In genomic region chr4:113979157-113979972, GRCh38 we compare ENCODE assay signal across 8 cellular contexts. TPM values are rescaled to one million over a fixed set of nuclear protein-coding genes. Genes with fewer than 3 reads are reported as not detected.
DNase-seq lines count a peak whose midpoint lies in the region; ATAC-seq and TF ChIP-seq lines count a peak whose summit lies in the region.

ARSJ (minus strand) TSS chr4:113979647; CDS start chr4:113978834, 813 bp downstream.

- peak within 1 kb of the TSS; percentile 85 to 93 (median 86) for H3K4me3 Mint-ChIP-seq in immature natural killer cell

- peaks cover 21 to 43% of the 10 kb centered on the region in 2 donors for H3K4me1 Mint-ChIP-seq in immature natural killer cell

- ATAC-seq in sciatic nerve, result peak; percentile 78
- no peak for ATAC-seq in GM19452 (IDR thresholded peaks at IDR 0.05; ENCODE audit: unreplicated experiment)

- H3K36me3 ChIP-seq in A673 (ENCODE audit: insufficient read depth, low read length, poor library complexity, severe bottlenecking), result no peaks in the 10 kb centered on the region

- H3K4me1 ChIP-seq in A673 (ENCODE audit: insufficient read depth, low read length, poor library complexity, severe bottlenecking), result no peaks in the 10 kb centered on the region

- CTCF ChIA-PET in A673 (lab: Charles Lee), result interaction anchor here (0.7 kb wide), 1 partner anchor 429 kb away, joined by 3 read pairs; no protein-coding TSS in a partner anchor

- H3K27me3 Mint-ChIP-seq in immature natural killer cell (ENCODE audit: low read depth in 3 of 3), result peaks cover under 1 to 12% (median 12%) of the 10 kb centered on the region in 3 donors

- no TSS peak for BruUV-seq in A673 (replicated peaks; lab: Mats Ljungman, UMichigan)

- H3K27ac ChIP-seq in A673 (ENCODE audit: low read depth, low read length, poor library complexity, severe bottlenecking), result peak within 1 kb of the TSS; percentile 71

- DNase-seq in A673 (ENCODE audit: low spot score) (peak; percentile 72), H4 (ENCODE audit: low spot score) (peak; percentile 77), SW 1271 (lab: John Stamatoyannopoulos, UW) (peak; percentile 46 to 70), cerebellum (ENCODE audit: low spot score) (peak; percentile 57), immature natural killer cell (peak; percentile 17 to 30 (median 22)), sciatic nerve (ENCODE audit: low spot score) (peak; percentile 77)
- no peak for DNase-seq in stimulated activated naive CD4-positive, alpha-beta T cell treated with Interleukin-2 at 50 U/mL for 16 hours (lab: John Stamatoyannopoulos, UW)

- peaks cover 0 to 10% (median 2%) of the 10 kb centered on the region in 3 donors for H3K36me3 Mint-ChIP-seq in immature natural killer cell

- peak within 1 kb of the TSS in 4 of 6 donors; percentile 34 to 83 (median 76) for H3K27ac Mint-ChIP-seq in immature natural killer cell

- TF ChIP-seq CTCF in A673 (conservative IDR thresholded peaks at IDR 0.05; ENCODE audit: low read depth, low read length), result 0 out of 2 replicates have a peak, but pooled peaks have one; percentile 21

- peak within 1 kb of the TSS; percentile 69 for H3K4me3 ChIP-seq in A673 (ENCODE audit: low read depth, low read length, poor library complexity, severe bottlenecking)

- H3K27me3 ChIP-seq in A673 (replicated peaks; ENCODE audit: insufficient read depth, low read depth, low read length, poor library complexity), result peaks cover 5% of the 10 kb centered on the region

- H3K9me3 Mint-ChIP-seq in immature natural killer cell, result peaks cover 0 to 4% (median under 1%) of the 10 kb centered on the region in 6 donors

- intact Hi-C loops in A673 (cut with micrococcal nuclease; ENCODE audit: unreplicated experiment) (no loop called here), sciatic nerve (cut with DNase I) (no loop called here)

- POLR2A ChIA-PET in A673 (lab: Charles Lee; ENCODE audit: low non-redundant PET), result interaction anchor here (0.6 kb wide), 1 partner anchor 241 kb away, joined by 3 read pairs; no protein-coding TSS in a partner anchor

- H3K9me3 ChIP-seq in A673 (ENCODE audit: low read depth, low read length, poor library complexity, severe bottlenecking), result peaks cover 7% of the 10 kb centered on the region

RNA-seq across cellular contexts. Expression of gene ARSJ, which starts in this region (rescaled TPM):
- 3.8 and 4.6 TPM in 2 replicates for total RNA-seq in A673 (2021)
- 21.4 and 24.4 TPM in 2 replicates for total RNA-seq in H4 (2014; rRNA removed; shearing (Covaris generic))
- total RNA-seq in cerebellum, result 0.64 TPM
- under 1 TPM in 1 of 3 donors, not detected in 2; 0.99 TPM for polyA plus RNA-seq in immature natural killer cell
- 5.3 TPM for total RNA-seq in sciatic nerve

Comparison
In these comparisons a context has a peak if more than half of its experiments do, and no peak if none do; other contexts are left out.
1. Peak in DNase-seq in cerebellum; RNA of the gene not detected or under 1 TPM.
2. Peak in DNase-seq in immature natural killer cell; RNA of the gene not detected or under 1 TPM.